8 cellular contexts compared by ENCODE assay signal in the genomic region with DNA sequence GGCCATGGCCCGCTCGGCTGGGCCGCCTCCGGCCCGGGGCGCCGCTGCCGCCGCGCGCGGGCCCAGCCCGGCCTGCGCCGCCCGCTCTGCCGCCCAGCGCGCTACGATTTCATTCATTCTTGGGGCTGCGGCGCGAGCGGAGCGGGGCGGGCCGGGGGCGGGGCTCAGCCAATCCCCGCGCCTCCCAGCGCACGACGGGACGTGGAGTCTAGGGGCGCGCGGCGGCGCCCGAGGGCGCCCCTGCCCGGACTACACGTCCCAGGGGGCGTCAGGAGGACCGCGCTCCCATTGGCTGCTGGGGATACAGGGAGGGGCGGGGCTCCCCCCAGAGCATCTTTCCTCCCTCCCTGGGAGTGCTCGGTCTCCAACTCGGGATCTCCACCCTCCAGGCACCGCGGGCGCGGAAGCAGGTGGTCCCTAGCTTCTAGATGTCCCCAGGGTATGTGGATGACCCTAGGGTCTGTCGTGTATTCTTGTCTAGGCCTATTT. TPM values are rescaled to one million over a fixed set of nuclear protein-coding genes. Genes with fewer than 3 reads are reported as not detected.
DNase-seq lines count a peak whose midpoint lies in the region; ATAC-seq lines count a peak whose summit lies in the region.

No MANE protein-coding gene starts in this region.

- H3K27me3 Mint-ChIP-seq in activated CD4-positive, alpha-beta T cell treated with anti-CD3 and anti-CD28 coated beads, Interleukin-2, amount 10 ng/mL, durations not matched to agents 7 days and 5 days = peaks cover 44% of the 10 kb centered on the region

- POLR2A ChIA-PET in activated CD4-positive, alpha-beta T cell treated with anti-CD3 and anti-CD28 coated beads, Interleukin-2, amount 10 ng/mL, durations not matched to agents 7 days and 5 days (lab: Charles Lee) = no interaction called here

- H3K9me3 Mint-ChIP-seq in activated CD4-positive, alpha-beta T cell treated with anti-CD3 and anti-CD28 coated beads, Interleukin-2, amount 10 ng/mL, durations not matched to agents 7 days and 5 days = no peaks in the 10 kb centered on the region

- H3K9me3 ChIP-seq in mesodermal cell (ENCODE audit: control insufficient read depth, low read length) = no peaks in the 10 kb centered on the region

- H3K27ac Mint-ChIP-seq in activated CD4-positive, alpha-beta T cell treated with anti-CD3 and anti-CD28 coated beads, Interleukin-2, amount 10 ng/mL, durations not matched to agents 7 days and 5 days = no peak overlapping the region

- DNase-seq in GM04504 (ENCODE audit: low read depth) (peak; percentile 77), NCI-H510A (lab: John Stamatoyannopoulos, UW) (peak; percentile 91), dermis microvascular lymphatic vessel endothelial cell (ENCODE audit: low read depth in 2 of 2) (peak; percentile 63 to 86)
- peak; percentile 67 for DNase-seq in activated CD4-positive, alpha-beta T cell treated with anti-CD3 and anti-CD28 coated beads, Interleukin-2, amount 10 ng/mL, durations not matched to agents 7 days and 5 days
- peak; percentile 18 to 41 for DNase-seq in stimulated activated CD8-positive, alpha-beta memory T cell treated with anti-CD3 and anti-CD28 coated beads, Interleukin-7, amount 100 ng/mL, for 4 hours (ENCODE audit: low read depth in 2 of 2)

- H3K4me3 Mint-ChIP-seq in activated CD4-positive, alpha-beta T cell treated with anti-CD3 and anti-CD28 coated beads, Interleukin-2, amount 10 ng/mL, durations not matched to agents 7 days and 5 days = peak overlapping the region; percentile 32

- CTCF ChIA-PET in activated CD4-positive, alpha-beta T cell treated with anti-CD3 and anti-CD28 coated beads, Interleukin-2, amount 10 ng/mL, durations not matched to agents 7 days and 5 days (lab: Charles Lee) = interaction anchor here (0.6 to 1.9 kb wide), 4 partner anchors 14 to 582 kb away, joined by 3 to 7 read pairs (median 6); no protein-coding TSS in a partner anchor

- H3K36me3 Mint-ChIP-seq in activated CD4-positive, alpha-beta T cell treated with anti-CD3 and anti-CD28 coated beads, Interleukin-2, amount 10 ng/mL, durations not matched to agents 7 days and 5 days (ENCODE audit: low read depth) = no peaks in the 10 kb centered on the region

- peaks cover 16% of the 10 kb centered on the region for H3K4me1 Mint-ChIP-seq in activated CD4-positive, alpha-beta T cell treated with anti-CD3 and anti-CD28 coated beads, Interleukin-2, amount 10 ng/mL, durations not matched to agents 7 days and 5 days

- no peaks in the 10 kb centered on the region for H3K36me3 ChIP-seq in mesodermal cell (ENCODE audit: control insufficient read depth, insufficient read depth, low read length)

- H3K4me3 ChIP-seq in mesodermal cell (ENCODE audit: extremely low read depth, insufficient read depth, low read length, poor library complexity, severe bottlenecking) = peak overlapping the region; percentile 40

- no peak overlapping the region for H3K27ac ChIP-seq in mesodermal cell (ENCODE audit: low read depth, low read length, severe bottlenecking)

- ATAC-seq in HG02973 (IDR thresholded peaks at IDR 0.05; ENCODE audit: unreplicated experiment) (peak; percentile 55), HG02588 (IDR thresholded peaks at IDR 0.05; ENCODE audit: unreplicated experiment) (no peak)

- peaks cover 6% of the 10 kb centered on the region for H3K4me1 ChIP-seq in mesodermal cell (ENCODE audit: control insufficient read depth, insufficient read depth, low read length, poor library complexity, severe bottlenecking)

- WGBS in mesodermal cell (ENCODE audit: insufficient coverage in 2 of 2), 2 experiments = 0% methylated on average over 31 to 41 of the region's 54 CpGs

RNA-seq across cellular contexts. Expression of gene DPF1, which starts 5.6 kb away (rescaled TPM):
- total RNA-seq in activated CD4-positive, alpha-beta T cell treated with anti-CD3 and anti-CD28 coated beads, Interleukin-2, amount 10 ng/mL, durations not matched to agents 7 days and 5 days = under 1 TPM; 0.12 to 0.20 TPM
- total RNA-seq in dermis microvascular lymphatic vessel endothelial cell = 0.13 and 0.26 TPM in 2 replicates
- polyA plus RNA-seq in mesodermal cell (2013, experiment 1 of 2) = 4.5 TPM
- 2.6 TPM for polyA plus RNA-seq in mesodermal cell (2013, experiment 2 of 2)

RNA-seq across cellular contexts. Expression of gene PPP1R14A, which starts 26.5 kb away (rescaled TPM):
- not detected for total RNA-seq in activated CD4-positive, alpha-beta T cell treated with anti-CD3 and anti-CD28 coated beads, Interleukin-2, amount 10 ng/mL, durations not matched to agents 7 days and 5 days
- 0.51 and 2.2 TPM in 2 replicates for total RNA-seq in dermis microvascular lymphatic vessel endothelial cell
- 17.3 TPM for polyA plus RNA-seq in mesodermal cell (2013, experiment 1 of 2)
- polyA plus RNA-seq in mesodermal cell (2013, experiment 2 of 2) = 16.8 TPM

RNA-seq across cellular contexts. Expression of gene SPINT2, which starts 34.7 kb away (rescaled TPM):
- total RNA-seq in activated CD4-positive, alpha-beta T cell treated with anti-CD3 and anti-CD28 coated beads, Interleukin-2, amount 10 ng/mL, durations not matched to agents 7 days and 5 days = 1 to 10 TPM; 8.9 to 9.3 TPM
- 24.5 and 35.1 TPM in 2 replicates for total RNA-seq in dermis microvascular lymphatic vessel endothelial cell
- polyA plus RNA-seq in mesodermal cell (2013, experiment 1 of 2) = 61.6 TPM
- polyA plus RNA-seq in mesodermal cell (2013, experiment 2 of 2) = 52.0 TPM

Comparison
In these comparisons a context has a peak if more than half of its experiments do, and no peak if none do; other contexts are left out.
1. DNase-seq: peak in every context shown above with its lines; median percentile 91 in NCI-H510A; 77 in GM04504; 74 in dermis microvascular lymphatic vessel endothelial cell; 67 in activated CD4-positive, alpha-beta T cell treated with anti-CD3 and anti-CD28 coated beads, Interleukin-2, amount 10 ng/mL, durations not matched to agents 7 days and 5 days; 30 in stimulated activated CD8-positive, alpha-beta memory T cell treated with anti-CD3 and anti-CD28 coated beads, Interleukin-7, amount 100 ng/mL, for 4 hours.